Comparison of ENCODE assay signal across 9 cellular contexts in genomic region chr1:201916649-201917249, GRCh38. TPM values are rescaled to one million over a fixed set of nuclear protein-coding genes. Genes with fewer than 3 reads are reported as not detected.
DNase-seq lines count a peak whose midpoint lies in the region; ATAC-seq, FAIRE-seq and TF ChIP-seq lines count a peak whose summit lies in the region.
"Had no signal": no experiment of that assay in that cellular context is flagged by ENCODE, and none has a peak within 500 bp of the region (broad histone marks: within the 10 kb centered on the region; RNA-seq: fewer than 3 reads in every experiment).

No MANE protein-coding gene starts in this region.

- peak overlapping the region; percentile 85 to 97 (median 90) for H3K27ac ChIP-seq in sigmoid colon

- peak; percentile 58 for ATAC-seq in Right ventricle myocardium superior (ENCODE audit: poor library complexity)
- no peak for ATAC-seq in activated CD4-positive, CD25-positive, alpha-beta regulatory T cell treated with anti-CD3 and anti-CD28 coated beads, Interleukin-2, amount 50 U/mL, for 24 hours
- no peak for ATAC-seq in effector memory CD8-positive, alpha-beta T cell (replicated peaks)

- H3K27me3 Mint-ChIP-seq in effector memory CD8-positive, alpha-beta T cell = peaks cover 34 to 55% of the 10 kb centered on the region in 2 donors

- FAIRE-seq in GM12892 (lab: Jason Lieb, UNC) = peak; percentile 30
- FAIRE-seq in RCC 7860 (lab: Jason Lieb, UNC) = peak; percentile 58
- FAIRE-seq in GM19239 (lab: Jason Lieb, UNC) = no peak
- FAIRE-seq: colon had no signal

- H3K4me1 Mint-ChIP-seq in effector memory CD8-positive, alpha-beta T cell (ENCODE audit: low read depth in 2 of 2) = no peaks in the 10 kb centered on the region

- peaks cover 0 to 42% (median 4%) of the 10 kb centered on the region in 4 donors for H3K36me3 ChIP-seq in sigmoid colon

- TF ChIP-seq POLR2A in GM12892 (IDR thresholded peaks at IDR 0.05; ENCODE audit: low read depth, low read length) (no peak), sigmoid colon (IDR thresholded peaks at IDR 0.05) (no peak)

- no peak for TF ChIP-seq CTCF in sigmoid colon (IDR thresholded peaks at IDR 0.05)

- no peaks in the 10 kb centered on the region for H3K9me3 Mint-ChIP-seq in effector memory CD8-positive, alpha-beta T cell

- H3K4me3 Mint-ChIP-seq in effector memory CD8-positive, alpha-beta T cell = no peak overlapping the region

- H3K36me3 Mint-ChIP-seq in effector memory CD8-positive, alpha-beta T cell (ENCODE audit: insufficient read depth) = no peaks in the 10 kb centered on the region

- TF ChIP-seq EP300 in sigmoid colon (IDR thresholded peaks at IDR 0.05) = peak in 2 of 4 donors; percentile 40 to 57

- H3K27me3 ChIP-seq in sigmoid colon = no peaks in the 10 kb centered on the region

- intact Hi-C loops in Right ventricle myocardium superior (cut with DNase I) = no loop called here
- intact Hi-C loops in sigmoid colon (cut with DNase I) = loop anchor here (2.0 kb wide), 1 partner anchor 30 kb away; the partner anchor contains the start of gene LMOD1

- H3K4me1 ChIP-seq in sigmoid colon = peaks cover 0 to 100% (median 99%) of the 10 kb centered on the region in 4 donors

- H3K27ac Mint-ChIP-seq in effector memory CD8-positive, alpha-beta T cell = no peak overlapping the region

- no peaks in the 10 kb centered on the region for H3K9me3 ChIP-seq in sigmoid colon

- 34 to 35% methylated on average over 11 of the region's 11 CpGs for WGBS in sigmoid colon, 2 donors

- H3K4me3 ChIP-seq in sigmoid colon = peak overlapping the region in 3 of 4 donors; percentile 11 to 24 (median 23)

- no peak for DNase-seq in GM12892 (ENCODE audit: insufficient read length)
- DNase-seq in RCC 7860 (ENCODE audit: low spot score) = peak; percentile 87
- DNase-seq in Right ventricle myocardium superior = peak; percentile 74
- DNase-seq in sigmoid colon = peak; percentile 95
- DNase-seq in effector memory CD8-positive, alpha-beta T cell = no peak
- DNase-seq in activated gamma-delta T cell treated with Interleukin-2 at 50 U/mL for 16 hours = no peak
- DNase-seq in GM19239 (ENCODE audit: insufficient read length, low spot score) = no peak

RNA-seq across cellular contexts. Expression of gene SHISA4, which starts 28.1 kb away (rescaled TPM):
- not detected for polyA plus RNA-seq in GM12892 (2012; ENCODE audit: missing spikeins)
- total RNA-seq in Right ventricle myocardium superior (162 TPM), sigmoid colon (10 to 100 TPM; 12.7 to 23.7 (median 19.3) TPM)
- polyA plus RNA-seq in sigmoid colon = 1 to 10 TPM; 3.5 to 6.1 (median 3.6) TPM

RNA-seq across cellular contexts. Expression of gene LMOD1, which starts 29.6 kb away (rescaled TPM):
- polyA plus RNA-seq in GM12892 (2012; ENCODE audit: missing spikeins) = not detected
- 9.6 TPM for total RNA-seq in Right ventricle myocardium superior
- total RNA-seq in sigmoid colon = 1,000 to 10,000 TPM in 1 of 4 donors, 100 to 1,000 TPM in 3; 633 to 1,011 (median 785) TPM
- 10 to 100 TPM in 2 of 3 donors, 1 to 10 TPM in 1; 4.9 to 75.0 (median 15.6) TPM for polyA plus RNA-seq in sigmoid colon

RNA-seq across cellular contexts. Expression of gene TIMM17A, which starts 38.6 kb away (rescaled TPM):
- polyA plus RNA-seq in GM12892 (2012; ENCODE audit: missing spikeins) = 77.1 TPM
- 76.5 TPM for total RNA-seq in Right ventricle myocardium superior
- 10 to 100 TPM; 23.3 to 56.7 (median 38.4) TPM for total RNA-seq in sigmoid colon
- polyA plus RNA-seq in sigmoid colon = 10 to 100 TPM; 48.6 to 71.4 (median 57.7) TPM

Comparison
In these comparisons a context has a peak if more than half of its experiments do, and no peak if none do; other contexts are left out.
1. DNase-seq: peak in RCC 7860 (single experiment), Right ventricle myocardium superior (single experiment) and sigmoid colon (single experiment); none in GM12892 (single experiment), effector memory CD8-positive, alpha-beta T cell (0 of 3), activated gamma-delta T cell treated with Interleukin-2 at 50 U/mL for 16 hours (single experiment) and GM19239 (single experiment).
2. RNA of gene LMOD1, which starts 29.6 kb away (total RNA-seq): 633 to 1,011 TPM in sigmoid colon; 9.6 TPM in Right ventricle myocardium superior (single experiment); every median in the first group is over 10 times any median in the second.